16 cellular contexts compared by ENCODE assay signal in the genomic region with DNA sequence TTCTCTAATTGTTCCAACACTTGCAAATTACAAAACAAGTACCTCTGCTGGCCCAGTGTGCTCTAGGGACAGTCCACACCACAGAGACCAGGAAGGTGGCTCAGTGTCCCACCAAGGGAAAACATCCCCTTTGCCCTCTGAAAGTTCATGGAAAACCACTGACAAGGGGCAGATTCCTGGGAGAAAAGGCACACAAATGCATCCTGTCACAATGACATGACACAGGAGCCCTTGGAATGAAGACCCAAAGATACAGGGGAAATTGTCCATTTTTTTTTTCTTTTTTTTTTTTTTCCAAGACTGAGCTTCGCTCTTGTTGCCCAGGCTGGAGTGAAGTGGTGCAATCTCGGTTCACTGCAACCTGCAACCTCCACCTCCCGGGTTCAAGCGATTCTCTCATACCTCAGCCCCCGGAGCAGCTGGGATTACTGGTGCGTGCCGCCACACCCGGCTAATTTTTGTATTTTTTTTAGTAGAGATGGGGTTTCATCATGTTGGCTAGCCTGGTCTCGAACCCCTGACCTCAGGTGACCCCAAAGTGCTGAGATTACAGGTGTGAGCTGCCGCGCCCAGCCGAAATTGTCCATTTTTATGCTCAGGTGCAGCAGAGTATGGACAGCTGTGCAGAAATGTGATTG. TPM values are rescaled to one million over a fixed set of nuclear protein-coding genes. Genes with fewer than 3 reads are reported as not detected.
A peak's percentile ranks its signal among the peaks of the same experiment; 100 is the strongest.
DNase-seq lines count a peak whose midpoint lies in the region; ATAC-seq and TF ChIP-seq lines count a peak whose summit lies in the region.
"Had no signal": no experiment of that assay in that cellular context is flagged by ENCODE, and none has a peak within 500 bp of the region (broad histone marks: within the 10 kb centered on the region; RNA-seq: fewer than 3 reads in every experiment).

No MANE protein-coding gene starts in this region.

- peak overlapping the region; percentile 11 for H3K27ac Mint-ChIP-seq in progenitor cell of endocrine pancreas
- no peak overlapping the region for H3K27ac Mint-ChIP-seq in Calu3 (ENCODE audit: unreplicated experiment)
- H3K27ac Mint-ChIP-seq: activated CD4-positive, alpha-beta T cell treated with anti-CD3 and anti-CD28 coated beads, Interleukin-2, amount 10 ng/mL, durations not matched to agents 7 days and 5 days; activated naive CD8-positive, alpha-beta T cell treated with anti-CD3 and anti-CD28 coated beads, Interleukin-2, amount 50 U/mL, for 24 hours had no signal

- H3K27me3 ChIP-seq in ectodermal cell (ENCODE audit: control insufficient read depth, insufficient read depth, low read length, poor library complexity, severe bottlenecking), result peaks cover 7% of the 10 kb centered on the region
- H3K27me3 ChIP-seq: uterus had no signal

- DNase-seq in progenitor cell of endocrine pancreas (ENCODE audit: low spot score, unreplicated experiment), result no peak
- DNase-seq in Calu3, result no peak
- DNase-seq in OCI-M1 (lab: John Stamatoyannopoulos, UW), result no peak
- DNase-seq: activated CD4-positive, alpha-beta T cell treated with anti-CD3 and anti-CD28 coated beads, Interleukin-2, amount 10 ng/mL, durations not matched to agents 7 days and 5 days; activated naive CD8-positive, alpha-beta T cell treated with anti-CD3 and anti-CD28 coated beads, Interleukin-2, amount 50 U/mL, for 24 hours; activated T-cell treated with anti-CD3 and anti-CD28 coated beads for 4 hours; NCI-H1436; SHP77; stimulated activated naive CD8-positive, alpha-beta T cell treated with anti-CD3 and anti-CD28 coated beads, Interleukin-15, Interleukin-2, amounts not matched to agents 100 U/mL and 50 U/mL, for 24 hours; T-helper 9 cell; uterus had no signal

- H3K27ac ChIP-seq in ectodermal cell (ENCODE audit: insufficient read depth, low read depth, low read length, poor library complexity, severe bottlenecking), result peak overlapping the region; percentile 86
- H3K27ac ChIP-seq: skin epidermis, uterus had no signal

- WGBS in ectodermal cell, 2 experiments, result 85 to 86% methylated on average over 12 of the region's 12 CpGs

- no peaks in the 10 kb centered on the region for H3K36me3 ChIP-seq in ectodermal cell (ENCODE audit: control insufficient read depth, insufficient read depth, low read length)
- H3K36me3 ChIP-seq: uterus had no signal

- H3K4me3 Mint-ChIP-seq in progenitor cell of endocrine pancreas (ENCODE audit: low read depth) (no peak overlapping the region), Calu3 (ENCODE audit: low read depth, unreplicated experiment) (no peak overlapping the region)
- H3K4me3 Mint-ChIP-seq: activated CD4-positive, alpha-beta T cell treated with anti-CD3 and anti-CD28 coated beads, Interleukin-2, amount 10 ng/mL, durations not matched to agents 7 days and 5 days; activated naive CD8-positive, alpha-beta T cell treated with anti-CD3 and anti-CD28 coated beads, Interleukin-2, amount 50 U/mL, for 24 hours had no signal

- TF ChIP-seq CTCF in progenitor cell of endocrine pancreas (IDR thresholded peaks at IDR 0.05; ENCODE audit: unreplicated experiment) (no peak), Calu3 (IDR thresholded peaks at IDR 0.05; ENCODE audit: unreplicated experiment) (no peak)

- peaks cover 50% of the 10 kb centered on the region for H3K4me1 ChIP-seq in ectodermal cell (ENCODE audit: control insufficient read depth, insufficient read depth, low read length)
- H3K4me1 ChIP-seq: uterus had no signal

- ATAC-seq in GM19351 (IDR thresholded peaks at IDR 0.05; ENCODE audit: unreplicated experiment) (peak; percentile 57), HG02759 (IDR thresholded peaks at IDR 0.05; ENCODE audit: unreplicated experiment) (peak; percentile 72), GM19035 (IDR thresholded peaks at IDR 0.05; ENCODE audit: unreplicated experiment) (no peak)
- ATAC-seq: activated naive CD8-positive, alpha-beta T cell treated with anti-CD3 and anti-CD28 coated beads, Interleukin-2, amount 50 U/mL, for 24 hours; stimulated activated naive CD8-positive, alpha-beta T cell treated with anti-CD3 and anti-CD28 coated beads, Interleukin-15, Interleukin-2, amounts not matched to agents 100 U/mL and 50 U/mL, for 24 hours had no signal

- CTCF ChIA-PET in Calu3 (lab: Charles Lee), result interaction anchor here (0.6 kb wide), 1 partner anchor 142 kb away, joined by 4 read pairs; no protein-coding TSS in a partner anchor

- no TSS peak for BruUV-seq in Calu3 (replicated peaks; lab: Mats Ljungman, UMichigan)

- H3K4me1 Mint-ChIP-seq in progenitor cell of endocrine pancreas (ENCODE audit: low read depth), result peaks cover 2% of the 10 kb centered on the region
- H3K4me1 Mint-ChIP-seq in Calu3 (ENCODE audit: low read depth, unreplicated experiment), result no peaks in the 10 kb centered on the region
- H3K4me1 Mint-ChIP-seq: activated CD4-positive, alpha-beta T cell treated with anti-CD3 and anti-CD28 coated beads, Interleukin-2, amount 10 ng/mL, durations not matched to agents 7 days and 5 days; activated naive CD8-positive, alpha-beta T cell treated with anti-CD3 and anti-CD28 coated beads, Interleukin-2, amount 50 U/mL, for 24 hours had no signal

- H3K4me3 ChIP-seq in ectodermal cell (ENCODE audit: insufficient read depth, low read depth, low read length), result no peak overlapping the region
- H3K4me3 ChIP-seq: skin epidermis, uterus had no signal

- intact Hi-C loops in Calu3 (cut with micrococcal nuclease; ENCODE audit: unreplicated experiment), result no loop called here

- H3K9me3 ChIP-seq in ectodermal cell (ENCODE audit: control insufficient read depth, low read length), result no peaks in the 10 kb centered on the region
- H3K9me3 ChIP-seq: uterus had no signal

- H3K27me3 Mint-ChIP-seq in progenitor cell of endocrine pancreas (peaks cover 43% of the 10 kb centered on the region), Calu3 (ENCODE audit: unreplicated experiment) (peaks cover 56% of the 10 kb centered on the region)

- H3K9me3 Mint-ChIP-seq in progenitor cell of endocrine pancreas (ENCODE audit: low read depth) (no peaks in the 10 kb centered on the region), Calu3 (ENCODE audit: low read depth, unreplicated experiment) (no peaks in the 10 kb centered on the region)
- H3K9me3 Mint-ChIP-seq: activated CD4-positive, alpha-beta T cell treated with anti-CD3 and anti-CD28 coated beads, Interleukin-2, amount 10 ng/mL, durations not matched to agents 7 days and 5 days; activated naive CD8-positive, alpha-beta T cell treated with anti-CD3 and anti-CD28 coated beads, Interleukin-2, amount 50 U/mL, for 24 hours had no signal

- H3K36me3 Mint-ChIP-seq in progenitor cell of endocrine pancreas (ENCODE audit: insufficient read depth) (no peaks in the 10 kb centered on the region), Calu3 (ENCODE audit: insufficient read depth, unreplicated experiment) (no peaks in the 10 kb centered on the region)

RNA-seq across cellular contexts. Expression of a gene that starts 19.3 kb away (rescaled TPM):
- 4.0 TPM for polyA plus RNA-seq in ectodermal cell (2013, experiment 1 of 4)
- 3.3 TPM for polyA plus RNA-seq in ectodermal cell (2013, experiment 2 of 4)
- 3.4 TPM for polyA plus RNA-seq in ectodermal cell (2013, experiment 3 of 4)
- polyA plus RNA-seq in ectodermal cell (2013, experiment 4 of 4), result 3.2 TPM
- 2.9 and 3.9 TPM in 2 replicates for total RNA-seq in progenitor cell of endocrine pancreas
- total RNA-seq in Calu3 (2022), result not detected in 2 replicates

RNA-seq across cellular contexts. Expression of a gene that starts 19.8 kb away (rescaled TPM):
- 2.7 TPM for polyA plus RNA-seq in ectodermal cell (2013, experiment 1 of 4)
- 2.8 TPM for polyA plus RNA-seq in ectodermal cell (2013, experiment 2 of 4)
- 2.3 TPM for polyA plus RNA-seq in ectodermal cell (2013, experiment 3 of 4)
- polyA plus RNA-seq in ectodermal cell (2013, experiment 4 of 4), result 2.3 TPM
- total RNA-seq in progenitor cell of endocrine pancreas, result 0.65 and 0.73 TPM in 2 replicates
- 0.22 TPM in 1 of 2 replicates, not detected in the other for total RNA-seq in Calu3 (2022)
